28 cellular contexts compared by ENCODE assay signal in the genomic region with DNA sequence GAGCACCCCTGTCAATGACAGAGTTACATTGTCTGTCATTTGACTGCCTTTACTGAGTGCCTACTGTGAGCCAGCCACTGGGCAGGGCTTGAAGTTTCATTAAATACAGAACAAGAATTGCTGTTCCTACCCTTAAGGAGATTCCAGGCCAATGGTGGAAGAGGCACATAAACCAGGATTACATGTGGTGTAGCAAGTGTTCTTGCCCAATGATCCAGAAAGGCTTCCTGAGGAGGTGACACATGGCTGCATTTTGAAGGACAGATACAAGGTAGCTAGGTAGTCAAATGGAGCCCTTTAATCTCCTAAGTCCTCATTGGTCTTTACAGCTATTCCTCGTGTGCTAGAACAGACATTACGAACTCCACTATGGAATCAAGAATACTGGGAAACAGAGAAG.
"Had no signal": no experiment of that assay in that cellular context is flagged by ENCODE, and none has a peak within 500 bp of the region (broad histone marks: within the 10 kb centered on the region; RNA-seq: fewer than 3 reads in every experiment).

No MANE protein-coding gene starts in this region.

- H3K4me3 ChIP-seq: adrenal gland, body of pancreas, esophagus squamous epithelium, gastroesophageal sphincter, heart right ventricle had no signal

- ATAC-seq: activated CD4-positive, alpha-beta T cell treated with anti-CD3 and anti-CD28 coated beads for 36 hours; activated CD8-positive, alpha-beta memory T cell treated with anti-CD3 and anti-CD28 coated beads, Interleukin-2, amount 10 ng/mL, durations not matched to agents 7 days and 5 days; activated CD8-positive, alpha-beta T cell treated with anti-CD3 and anti-CD28 coated beads, Interleukin-2, amount 10 ng/mL, durations not matched to agents 7 days and 5 days; activated naive CD8-positive, alpha-beta T cell treated with anti-CD3 and anti-CD28 coated beads, Interleukin-2, amount 50 U/mL, for 24 hours; body of pancreas; effector memory CD8-positive, alpha-beta T cell; gastroesophageal sphincter; heart right ventricle had no signal

- DNase-seq: activated CD4-positive, alpha-beta memory T cell treated with anti-CD3 and anti-CD28 coated beads for 36 hours; activated CD4-positive, alpha-beta T cell treated with anti-CD3 and anti-CD28 coated beads for 36 hours; activated CD4-positive, alpha-beta T cell treated with anti-CD3 and anti-CD28 coated beads, Interleukin-2, amount 10 ng/mL, durations not matched to agents 24 days and 14 days; activated CD4-positive, CD25-positive, alpha-beta regulatory T cell; activated CD4-positive, CD25-positive, alpha-beta regulatory T cell treated with anti-CD3 and anti-CD28 coated beads, Interleukin-2, amount 50 U/mL, for 72 hours; activated CD8-positive, alpha-beta memory T cell treated with anti-CD3 and anti-CD28 coated beads, Interleukin-2, amount 10 ng/mL, durations not matched to agents 7 days and 5 days; activated CD8-positive, alpha-beta memory T cell treated with anti-CD3 and anti-CD28 coated beads, Interleukin-2, amount 50 U/mL, for 4 hours; activated CD8-positive, alpha-beta T cell treated with anti-CD3 and anti-CD28 coated beads, Interleukin-2, amount 10 ng/mL, durations not matched to agents 7 days and 5 days; activated effector memory CD4-positive, alpha-beta T cell treated with anti-CD3 and anti-CD28 coated beads, Interleukin-2, amount 50 U/mL, for 16 hours; activated naive CD4-positive, alpha-beta T cell treated with anti-CD3 and anti-CD28 coated beads for 36 hours; activated naive CD8-positive, alpha-beta T cell treated with anti-CD3 and anti-CD28 coated beads for 36 hours; activated naive CD8-positive, alpha-beta T cell treated with anti-CD3 and anti-CD28 coated beads, Interleukin-2, amount 50 U/mL, for 24 hours; activated T-cell treated with anti-CD3 and anti-CD28 coated beads, Interleukin-2, amount 50 U/mL, for 1 hour; activated T-cell treated with anti-CD3 and anti-CD28 coated beads, Interleukin-2, amount 50 U/mL, for 48 hours; adrenal gland; amygdala; aorta; body of pancreas; caudate nucleus; cortex of kidney; dermis blood vessel endothelial cell; effector CD4-positive, alpha-beta T cell; effector memory CD8-positive, alpha-beta T cell; esophagus squamous epithelium; foreskin melanocyte; heart right ventricle; T-helper 2 cell had no signal
